Comparison of ENCODE assay signal across 24 cellular contexts in the genomic region with DNA sequence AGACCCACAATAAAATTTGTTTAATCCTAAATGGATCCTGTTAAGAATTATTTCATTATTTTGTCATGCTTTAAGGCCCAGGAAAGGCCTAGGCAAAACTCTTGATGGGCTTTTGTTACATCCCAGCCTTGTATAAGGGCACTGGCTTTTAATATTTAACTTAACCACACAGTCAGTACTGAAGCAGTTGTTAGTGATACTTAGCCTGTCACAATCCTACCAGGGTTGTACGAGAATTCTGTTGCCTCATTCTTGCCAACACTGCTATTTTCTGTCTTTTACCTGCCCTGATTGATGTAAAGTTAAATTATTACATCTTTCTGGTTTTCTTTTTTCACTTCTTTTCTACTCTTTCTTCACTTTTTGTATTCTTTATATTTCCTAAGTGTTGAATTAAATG. TPM values are rescaled to one million over a fixed set of nuclear protein-coding genes. Genes with fewer than 3 reads are reported as not detected.
"Had no signal": no experiment of that assay in that cellular context is flagged by ENCODE, and none has a peak within 500 bp of the region (broad histone marks: within the 10 kb centered on the region; RNA-seq: fewer than 3 reads in every experiment).

No MANE protein-coding gene starts in this region.

- H3K9me3 ChIP-seq: upper lobe of right lung had no signal

- H3K27ac ChIP-seq: epithelial cell of prostate, upper lobe of right lung had no signal

- H3K36me3 ChIP-seq: upper lobe of right lung had no signal

- H3K4me1 Mint-ChIP-seq: WTC11 had no signal

- H3K4me1 ChIP-seq: upper lobe of right lung had no signal

- H3K4me3 ChIP-seq: coronary artery, heart right ventricle, lung, upper lobe of right lung had no signal

- DNase-seq: activated CD4-positive, alpha-beta T cell treated with anti-CD3 and anti-CD28 coated beads, Interleukin-2, amount 50 U/mL, for 4 hours; activated naive CD4-positive, alpha-beta T cell treated with Interleukin-2 at 50 U/mL for 16 hours; activated T-cell treated with anti-CD3 and anti-CD28 coated beads, Interleukin-2, amount 50 U/mL, for 48 hours; cerebellar nuclear complex; islet precursor cell; left colon; naive B cell; nucleus accumbens; posterior cingulate gyrus; stimulated activated CD4-positive, alpha-beta T cell treated with anti-CD3 and anti-CD28 coated beads, Interleukin-4, amount 100 ng/mL, for 24 hours; stimulated activated naive CD4-positive, alpha-beta T cell treated with Interleukin-2 at 50 U/mL for 16 hours; T1000; upper lobe of right lung had no signal

- H3K27ac Mint-ChIP-seq: T-helper 1 cell treated with Interleukin-12 subunit alpha and Interleukin-12 subunit beta and Interleukin-4 antibody, amounts not matched to agents 30 μg/mL and 1 μg/mL, for 36 hours; WTC11 had no signal

- H3K4me3 Mint-ChIP-seq: naive B cell; T-helper 1 cell treated with Interleukin-12 subunit alpha and Interleukin-12 subunit beta and Interleukin-4 antibody, amounts not matched to agents 30 μg/mL and 1 μg/mL, for 36 hours; WTC11 had no signal

- ATAC-seq: left colon, upper lobe of right lung, WTC11 had no signal

- H3K27me3 ChIP-seq: heart right ventricle, upper lobe of right lung had no signal

- H3K27me3 Mint-ChIP-seq: naive B cell had no signal

RNA-seq across cellular contexts. Expression of gene NUTM2F, which starts 58.4 kb away (rescaled TPM):
- total RNA-seq: activated CD8-positive, alpha-beta memory T cell treated with anti-CD3 and anti-CD28 coated beads for 36 hours; fibroblast of villous mesenchyme; heart right ventricle; left colon; lung; mesenteric fat pad; mucosa of gallbladder; subcutaneous adipose tissue; upper lobe of right lung had no signal
